Comparison of ENCODE assay signal across 9 cellular contexts in genomic region chr9:128635266-128636023, GRCh38. TPM values are rescaled to one million over a fixed set of nuclear protein-coding genes. Genes with fewer than 3 reads are reported as not detected.
A peak's percentile ranks its signal among the peaks of the same experiment; 100 is the strongest.
DNase-seq lines count a peak whose midpoint lies in the region; ATAC-seq lines count a peak whose summit lies in the region.
"Had no signal": no experiment of that assay in that cellular context is flagged by ENCODE, and none has a peak within 500 bp of the region (broad histone marks: within the 10 kb centered on the region; RNA-seq: fewer than 3 reads in every experiment).

No MANE protein-coding gene starts in this region.

- ATAC-seq in T-helper 17 cell = peak; percentile 20

- peak overlapping the region; percentile 56 for H3K4me2 ChIP-seq in trophoblast cell (ENCODE audit: low read length)

- peak overlapping the region; percentile 92 for H3K27ac ChIP-seq in HUES64 (ENCODE audit: low read depth, low read length)
- H3K27ac ChIP-seq in trophoblast cell (ENCODE audit: low read depth, low read length) = peak overlapping the region; percentile 87

- H2BK120ac ChIP-seq in trophoblast cell (ENCODE audit: insufficient read depth, low read length, poor library complexity) = peak overlapping the region; percentile 15

- H3K4me3 Mint-ChIP-seq in T-helper 17 cell = no peak overlapping the region
- H3K4me3 Mint-ChIP-seq in T-helper 2 cell treated with Interferon-gamma antibody and Interleukin-4, amounts not matched to agents 5 μg/mL and 100 μg/mL, for 36 hours = no peak overlapping the region
- H3K4me3 Mint-ChIP-seq: natural killer cell treated with Interleukin-12 subunit alpha and Interleukin-12 subunit beta and Interleukin-15 and Interleukin-18, amount 100 ng/mL, for 72 hours had no signal

- peaks cover 69% of the 10 kb centered on the region for H3K36me3 ChIP-seq in HUES64 (ENCODE audit: insufficient read depth, low read length)
- H3K36me3 ChIP-seq in trophoblast cell (ENCODE audit: control insufficient read depth in 1 of 2, insufficient read depth in 2 of 2, low read length in 2 of 2) = peaks cover 51 to 61% of the 10 kb centered on the region in 2 experiments

- H3K27me3 ChIP-seq in HUES64 (ENCODE audit: insufficient read depth, low read length) = no peaks in the 10 kb centered on the region
- no peaks in the 10 kb centered on the region for H3K27me3 ChIP-seq in trophoblast cell (ENCODE audit: insufficient read depth, low read length)

- H3K23ac ChIP-seq in trophoblast cell (ENCODE audit: low read length) = no peak overlapping the region

- peak overlapping the region; percentile 52 for H2BK5ac ChIP-seq in trophoblast cell (ENCODE audit: low read depth, low read length, poor library complexity)

- peak overlapping the region; percentile 32 for H3K4ac ChIP-seq in trophoblast cell (ENCODE audit: low read depth, low read length)

- peaks cover 8% of the 10 kb centered on the region for H3K4me1 ChIP-seq in HUES64 (ENCODE audit: insufficient read depth, low read length)
- H3K4me1 ChIP-seq in trophoblast cell (ENCODE audit: control insufficient read depth in 1 of 2, insufficient read depth in 2 of 2, low read length in 2 of 2) = peaks cover 14 to 17% of the 10 kb centered on the region in 2 experiments

- H3K18ac ChIP-seq in trophoblast cell (ENCODE audit: low read length) = peak overlapping the region; percentile 18

- no peaks in the 10 kb centered on the region for H3K9me3 Mint-ChIP-seq in T-helper 2 cell treated with Interferon-gamma antibody and Interleukin-4, amounts not matched to agents 5 μg/mL and 100 μg/mL, for 36 hours
- H3K9me3 Mint-ChIP-seq: natural killer cell treated with Interleukin-12 subunit alpha and Interleukin-12 subunit beta and Interleukin-15 and Interleukin-18, amount 100 ng/mL, for 72 hours had no signal

- H3K9ac ChIP-seq in HUES64 (ENCODE audit: low read depth, low read length) (peak overlapping the region; percentile 71), trophoblast cell (ENCODE audit: low read length) (no peak overlapping the region)

- H2BK12ac ChIP-seq in trophoblast cell (ENCODE audit: low read length) = peak overlapping the region; percentile 5

- no peaks in the 10 kb centered on the region for H3K9me3 ChIP-seq in HUES64 (ENCODE audit: insufficient read depth, low read depth, low read length)
- H3K9me3 ChIP-seq in T-helper 17 cell (ENCODE audit: control insufficient read depth, low read length, poor library complexity, severe bottlenecking) = no peaks in the 10 kb centered on the region
- peaks cover 3% of the 10 kb centered on the region for H3K9me3 ChIP-seq in trophoblast cell (ENCODE audit: insufficient read depth, low read depth, low read length)

- H3K79me1 ChIP-seq in trophoblast cell (ENCODE audit: low read length) = peaks cover 17% of the 10 kb centered on the region

- peak overlapping the region; percentile 68 for H4K91ac ChIP-seq in trophoblast cell (ENCODE audit: low read depth, low read length)

- H3K4me1 Mint-ChIP-seq in T-helper 17 cell = peaks cover 2% of the 10 kb centered on the region
- H3K4me1 Mint-ChIP-seq in T-helper 2 cell treated with Interferon-gamma antibody and Interleukin-4, amounts not matched to agents 5 μg/mL and 100 μg/mL, for 36 hours (ENCODE audit: low read depth) = no peaks in the 10 kb centered on the region

- DNase-seq in COLO829 (ENCODE audit: low spot score) = peak; percentile 78
- DNase-seq in T-helper 17 cell = no peak
- DNase-seq in glomerular endothelial cell (ENCODE audit: extremely low read depth, low read depth, low spot score) = peak; percentile 48
- peak; percentile 99 for DNase-seq in trophoblast cell
- no peak for DNase-seq in NOMO-1 treated with dmso at 0.1 percent for 144 hours (lab: John Stamatoyannopoulos, UW; ENCODE audit: unreplicated experiment)
- no peak for DNase-seq in T-helper 2 cell treated with Interferon-gamma antibody and Interleukin-4, amounts not matched to agents 5 μg/mL and 100 μg/mL, for 36 hours (ENCODE audit: low spot score)
- no peak for DNase-seq in germinal center (ENCODE audit: low spot score)

- no peak overlapping the region for H3K27ac Mint-ChIP-seq in T-helper 17 cell
- no peak overlapping the region for H3K27ac Mint-ChIP-seq in T-helper 2 cell treated with Interferon-gamma antibody and Interleukin-4, amounts not matched to agents 5 μg/mL and 100 μg/mL, for 36 hours
- H3K27ac Mint-ChIP-seq: natural killer cell treated with Interleukin-12 subunit alpha and Interleukin-12 subunit beta and Interleukin-15 and Interleukin-18, amount 100 ng/mL, for 72 hours had no signal

- H4K12ac ChIP-seq in trophoblast cell (ENCODE audit: low read depth, low read length) = peak overlapping the region; percentile 6

- H3K36me3 Mint-ChIP-seq in T-helper 17 cell (ENCODE audit: low read depth) = no peaks in the 10 kb centered on the region
- peaks cover 27% of the 10 kb centered on the region for H3K36me3 Mint-ChIP-seq in T-helper 2 cell treated with Interferon-gamma antibody and Interleukin-4, amounts not matched to agents 5 μg/mL and 100 μg/mL, for 36 hours (ENCODE audit: low read depth)

- 47% methylated on average over 20 of the region's 20 CpGs for WGBS in HUES64
- WGBS in trophoblast cell (ENCODE audit: extremely low coverage, insufficient coverage, insufficient read length) = no CpG with 5 or more reads among the region's 20 CpGs

- H3K4me3 ChIP-seq in HUES64 (ENCODE audit: low read length) (0 out of 2 replicates have a peak overlapping the region, but pooled peaks have one; percentile 23), trophoblast cell (ENCODE audit: low read depth, low read length) (no peak overlapping the region)

- no peaks in the 10 kb centered on the region for H3K79me2 ChIP-seq in trophoblast cell (ENCODE audit: control insufficient read depth, insufficient read depth, low read length, poor library complexity)

- H3K27me3 Mint-ChIP-seq in T-helper 17 cell = no peaks in the 10 kb centered on the region
- H3K27me3 Mint-ChIP-seq in T-helper 2 cell treated with Interferon-gamma antibody and Interleukin-4, amounts not matched to agents 5 μg/mL and 100 μg/mL, for 36 hours (ENCODE audit: low read depth) = no peaks in the 10 kb centered on the region
- H3K27me3 Mint-ChIP-seq: natural killer cell treated with Interleukin-12 subunit alpha and Interleukin-12 subunit beta and Interleukin-15 and Interleukin-18, amount 100 ng/mL, for 72 hours had no signal

- peak overlapping the region; percentile 20 for H3K14ac ChIP-seq in trophoblast cell (ENCODE audit: low read length)

- H4K8ac ChIP-seq in trophoblast cell (ENCODE audit: low read depth, low read length) = peak overlapping the region; percentile 20

- H2AFZ ChIP-seq in trophoblast cell (ENCODE audit: insufficient read depth, low read length, poor library complexity) = no peak overlapping the region

- peak overlapping the region; percentile 32 for H2AK5ac ChIP-seq in trophoblast cell (ENCODE audit: low read length)

RNA-seq across cellular contexts. Expression of gene DYNC2I2, which starts 21.2 kb away (rescaled TPM):
- 53.8 TPM for polyA plus RNA-seq in HUES64 (2013, experiment 1 of 2)
- polyA plus RNA-seq in HUES64 (2013, experiment 2 of 2) = 52.3 TPM
- total RNA-seq in T-helper 17 cell (1 to 10 TPM; 3.7 to 3.8 TPM), glomerular endothelial cell (55.0 and 71.9 TPM in 2 replicates)
- polyA plus RNA-seq in trophoblast cell (2013) = 19.9 and 21.1 TPM in 2 replicates

RNA-seq across cellular contexts. Expression of gene SET, which starts 53.6 kb away (rescaled TPM):
- 1,037 TPM for polyA plus RNA-seq in HUES64 (2013, experiment 1 of 2)
- polyA plus RNA-seq in HUES64 (2013, experiment 2 of 2) = 1,056 TPM
- 100 to 1,000 TPM; 223 to 231 TPM for total RNA-seq in T-helper 17 cell
- total RNA-seq in glomerular endothelial cell = 227 and 258 TPM in 2 replicates
- polyA plus RNA-seq in trophoblast cell (2013) = 357 and 372 TPM in 2 replicates

Comparison
In these comparisons a context has a peak if more than half of its experiments do, and no peak if none do; other contexts are left out.
1. DNase-seq: peak in COLO829 (single experiment), glomerular endothelial cell (single experiment) and trophoblast cell (2 of 2); none in T-helper 17 cell (0 of 3), NOMO-1 treated with dmso at 0.1 percent for 144 hours (single experiment), T-helper 2 cell treated with Interferon-gamma antibody and Interleukin-4, amounts not matched to agents 5 μg/mL and 100 μg/mL, for 36 hours (single experiment) and germinal center (single experiment).
2. RNA of gene DYNC2I2, which starts 21.2 kb away (total RNA-seq): 55.0 to 71.9 TPM in glomerular endothelial cell; 3.7 to 3.8 TPM in T-helper 17 cell; every median in the first group is over 10 times any median in the second.